1 cellular context compared by ENCODE assay signal in the genomic region with DNA sequence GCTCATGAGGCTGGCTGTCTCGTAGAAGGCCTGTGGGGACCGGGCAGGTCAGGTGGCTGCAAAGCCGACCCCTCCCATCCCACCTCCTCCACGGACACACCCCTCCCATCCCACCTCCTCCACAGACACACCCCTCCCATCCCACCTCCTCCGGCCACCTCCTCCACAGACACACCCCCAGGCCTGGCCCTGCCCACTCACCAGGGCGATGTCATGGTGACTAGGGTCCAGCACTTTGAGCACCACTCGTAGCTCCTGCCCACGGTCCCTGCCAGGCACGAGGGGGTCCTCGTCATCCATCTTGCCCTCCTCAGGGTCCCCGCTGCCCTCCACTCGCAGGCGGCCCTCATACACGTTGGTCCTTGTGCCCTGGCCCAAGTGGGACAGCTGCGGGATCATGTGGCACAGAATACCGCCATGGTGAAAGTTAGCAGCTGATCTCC.
TF ChIP-seq lines count a peak whose summit lies in the region.

No MANE protein-coding gene starts in this region.

TF ChIP-seq in GM12878, 131 proteins besides CTCF, POLR2A, EP300 and RAD21:
- TF ChIP-seq WRNIP1 (IDR thresholded peaks at IDR 0.05; ENCODE audit: borderline replicate concordance, low read depth, low read length) = no peak
- TF ChIP-seq TCF3 (IDR thresholded peaks at IDR 0.05; ENCODE audit: borderline replicate concordance, insufficient read depth, low read depth, low read length) = no peak
- no peak for TF ChIP-seq CREB1 (IDR thresholded peaks at IDR 0.05; ENCODE audit: low read depth)
- 0 out of 2 replicates have a peak, but pooled peaks have one; percentile 21 for TF ChIP-seq POLR2AphosphoS5 (IDR thresholded peaks at IDR 0.05; ENCODE audit: low read length)
